ENCODE assay signal across 9 cellular contexts in the genomic region with DNA sequence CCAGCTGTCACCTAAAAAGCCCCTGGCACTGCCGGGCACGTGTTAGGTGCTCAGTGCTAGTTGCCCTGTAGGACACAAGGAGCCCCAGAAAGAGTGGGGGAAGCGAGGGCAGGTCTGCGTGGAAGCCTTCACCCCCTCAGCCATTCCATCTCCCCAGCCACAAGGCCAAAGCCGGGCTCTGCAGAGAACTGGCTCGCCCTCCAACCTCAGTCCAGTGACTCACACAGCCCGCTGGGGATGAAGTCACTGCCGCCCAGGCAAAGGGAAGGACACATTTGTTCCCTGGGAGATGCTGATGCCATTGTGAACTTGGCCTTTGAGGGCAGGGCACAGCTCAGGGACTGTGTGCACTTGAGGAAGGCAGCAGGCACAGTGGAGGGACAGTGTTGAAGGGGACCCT. TPM values are rescaled to one million over a fixed set of nuclear protein-coding genes. Genes with fewer than 3 reads are reported as not detected.
DNase-seq lines count a peak whose midpoint lies in the region; ATAC-seq and TF ChIP-seq lines count a peak whose summit lies in the region.
"Had no signal": no experiment of that assay in that cellular context is flagged by ENCODE, and none has a peak within 500 bp of the region (broad histone marks: within the 10 kb centered on the region; RNA-seq: fewer than 3 reads in every experiment).

No MANE protein-coding gene starts in this region.

- no peak for TF ChIP-seq POLR2A in transverse colon (IDR thresholded peaks at IDR 0.05)

- no peaks in the 10 kb centered on the region for H3K9me3 ChIP-seq in psoas muscle
- no peaks in the 10 kb centered on the region for H3K9me3 ChIP-seq in Caco-2
- H3K9me3 ChIP-seq in transverse colon = no peaks in the 10 kb centered on the region

- H3K4me3 ChIP-seq in fibroblast of villous mesenchyme (ENCODE audit: low read depth, low read length) = no peak overlapping the region
- H3K4me3 ChIP-seq in psoas muscle = no peak overlapping the region
- H3K4me3 ChIP-seq in Caco-2 (ENCODE audit: low read depth, low read length) = no peak overlapping the region
- no peak overlapping the region for H3K4me3 ChIP-seq in transverse colon
- H3K4me3 ChIP-seq: GM12878 had no signal

- H3K36me3 Mint-ChIP-seq in Caco-2 (ENCODE audit: insufficient read depth, unreplicated experiment) = no peaks in the 10 kb centered on the region

- H3K27me3 ChIP-seq in psoas muscle (ENCODE audit: insufficient read depth in 3 of 3, low read length in 2 of 3) (peaks cover 0 to 2% (median 0%) of the 10 kb centered on the region in 3 donors), Caco-2 (replicated peaks; ENCODE audit: control insufficient read depth, insufficient read depth, low read length) (no peaks in the 10 kb centered on the region; the same call in 1 of the 2 replicates), transverse colon (no peaks in the 10 kb centered on the region)

- H3K36me3 ChIP-seq in psoas muscle (ENCODE audit: insufficient read depth in 1 of 2, low read depth in 1 of 2) (no peaks in the 10 kb centered on the region), Caco-2 (ENCODE audit: control insufficient read depth, insufficient read depth, low read length) (no peaks in the 10 kb centered on the region), transverse colon (no peaks in the 10 kb centered on the region)

- WGBS in psoas muscle, 3 donors = 52 to 65% (median 57%) methylated on average over 8 of the region's 8 CpGs
- WGBS in transverse colon (ENCODE audit: low coverage in 1 of 2), 2 donors = 89% methylated on average over 7 of the region's 8 CpGs; no CpG with 5 or more reads in 1 of the 2 donors

- intact Hi-C loops in psoas muscle (cut with DNase I) (no loop called here), Caco-2 (cut with micrococcal nuclease; ENCODE audit: unreplicated experiment) (no loop called here), transverse colon (cut with DNase I; ENCODE audit: low total_unique reads) (no loop called here)

- H3K4me1 ChIP-seq in psoas muscle (peaks cover 12% of the 10 kb centered on the region), Caco-2 (no peaks in the 10 kb centered on the region), transverse colon (peaks cover 0 to 15% (median 10%) of the 10 kb centered on the region in 4 donors)

- peaks cover 12% of the 10 kb centered on the region for H3K27me3 Mint-ChIP-seq in Caco-2 (ENCODE audit: insufficient read depth, unreplicated experiment)

- TF ChIP-seq CTCF in fibroblast of villous mesenchyme (IDR thresholded peaks at IDR 0.05; ENCODE audit: insufficient read depth, low read depth, low read length) (no peak), psoas muscle (IDR thresholded peaks at IDR 0.05) (no peak), Caco-2 (IDR thresholded peaks at IDR 0.05; ENCODE audit: insufficient read depth in 1 of 2, low read depth in 1 of 2, low read length in 1 of 2, severe bottlenecking in 1 of 2, unreplicated experiment in 1 of 2) (no peak), transverse colon (IDR thresholded peaks at IDR 0.05) (no peak)

- CTCF ChIA-PET in Caco-2 (lab: Charles Lee) = no interaction called here

- H3K4me3 Mint-ChIP-seq in Caco-2 (ENCODE audit: unreplicated experiment) = no peak overlapping the region

- H3K4me1 Mint-ChIP-seq in Caco-2 (ENCODE audit: low read depth, unreplicated experiment) = no peaks in the 10 kb centered on the region

- peak; percentile 21 to 50 (median 34) for ATAC-seq in psoas muscle
- ATAC-seq: GM12878 had no signal

- POLR2A ChIA-PET in Caco-2 (lab: Charles Lee) = no interaction called here

- no peaks in the 10 kb centered on the region for H3K9me3 Mint-ChIP-seq in Caco-2 (ENCODE audit: unreplicated experiment)

- peak; percentile 82 for DNase-seq in ELR (ENCODE audit: low read depth)
- DNase-seq in RKO (ENCODE audit: low spot score) = peak; percentile 60
- peak; percentile 22 for DNase-seq in fibroblast of villous mesenchyme (ENCODE audit: low read depth)
- DNase-seq in psoas muscle = peak; percentile 68 to 72
- DNase-seq in Caco-2 = no peak
- DNase-seq in iPS-NIHi7 (ENCODE audit: extremely low spot score) = no peak
- DNase-seq in NCI-H1694 (lab: John Stamatoyannopoulos, UW) = no peak
- DNase-seq in transverse colon = no peak

- no TSS peak for BruUV-seq in Caco-2 (replicated peaks; lab: Mats Ljungman, UMichigan)

- no peak overlapping the region for H3K27ac Mint-ChIP-seq in Caco-2 (ENCODE audit: unreplicated experiment)

- no peak for TF ChIP-seq EP300 in transverse colon (IDR thresholded peaks at IDR 0.05; ENCODE audit: low read depth)

- H3K27ac ChIP-seq in psoas muscle (no peak overlapping the region), transverse colon (no peak overlapping the region)

- in situ Hi-C loops in transverse colon (cut with MboI; ENCODE audit: low pct_ligation_motif_present in 1 of 4, low pct_unique_long_range_greater_than_20kb in 1 of 4, low sequenced_read_pairs in 3 of 4) = no loop called here

RNA-seq across cellular contexts. Expression of a gene that starts 48.1 kb away (rescaled TPM):
- 19.9 and 25.8 TPM in 2 replicates for total RNA-seq in fibroblast of villous mesenchyme
- total RNA-seq in psoas muscle = 10 to 100 TPM; 28.0 to 45.4 (median 33.9) TPM
- polyA plus RNA-seq in psoas muscle = 10 to 100 TPM in 2 of 3 donors, 1 to 10 TPM in 1; 8.6 to 22.0 (median 10.8) TPM
- 33.7 and 40.0 TPM in 2 replicates for total RNA-seq in Caco-2 (2022)
- 10 to 100 TPM; 24.0 to 43.0 (median 31.8) TPM for total RNA-seq in transverse colon

Comparison
In these comparisons a context has a peak if more than half of its experiments do, and no peak if none do; other contexts are left out.
1. DNase-seq: peak in ELR (single experiment), RKO (single experiment), fibroblast of villous mesenchyme (single experiment) and psoas muscle (2 of 2); none in Caco-2 (0 of 2), iPS-NIHi7 (single experiment), NCI-H1694 (single experiment) and transverse colon (single experiment).